In the genomic region with DNA sequence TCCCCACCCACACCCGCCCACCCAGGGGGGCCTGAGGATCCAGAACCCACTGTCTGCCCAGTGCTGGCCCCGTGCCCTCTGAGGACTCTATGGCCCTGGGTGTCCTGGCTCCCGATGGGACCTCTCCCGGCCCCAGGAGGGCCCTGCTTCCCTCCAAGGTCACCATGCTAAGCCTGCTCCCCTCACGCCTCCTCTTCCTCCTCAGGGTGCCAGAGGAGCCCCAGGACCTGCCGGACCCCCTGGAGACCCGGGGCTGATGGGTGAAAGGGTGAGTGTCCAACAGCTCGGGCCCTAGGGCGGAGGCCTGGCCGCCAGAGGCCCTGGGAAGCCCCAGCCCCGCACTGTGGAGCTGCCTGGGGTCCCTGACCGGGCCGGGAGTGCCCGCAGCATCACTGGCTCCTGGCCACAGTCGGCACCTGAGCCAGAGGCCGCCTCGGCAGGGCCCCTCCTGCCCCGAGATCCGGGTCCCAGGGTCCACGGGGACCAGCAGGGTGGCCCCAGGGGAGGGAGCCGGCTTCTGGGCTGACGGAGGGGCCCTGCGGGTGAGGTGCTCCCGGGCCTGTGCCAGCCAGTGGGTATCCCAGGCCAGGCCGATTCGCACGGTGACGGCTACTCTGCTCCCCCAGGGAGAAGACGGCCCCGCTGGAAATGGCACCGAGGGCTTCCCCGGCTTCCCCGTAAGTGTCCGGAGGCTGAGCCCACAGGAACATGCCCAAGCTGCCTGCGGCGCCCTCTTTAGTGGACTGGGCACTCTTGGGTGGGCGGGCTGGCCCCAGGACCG, we compare ENCODE assay signal across 16 cellular contexts. TPM values are rescaled to one million over a fixed set of nuclear protein-coding genes. Genes with fewer than 3 reads are reported as not detected.
DNase-seq lines count a peak whose midpoint lies in the region; ATAC-seq, FAIRE-seq and TF ChIP-seq lines count a peak whose summit lies in the region.
"Had no signal": no experiment of that assay in that cellular context is flagged by ENCODE, and none has a peak within 500 bp of the region (broad histone marks: within the 10 kb centered on the region; RNA-seq: fewer than 3 reads in every experiment).

No MANE protein-coding gene starts in this region.

- no peak overlapping the region for H3K4me3 ChIP-seq in osteoblast (ENCODE audit: insufficient read depth, low read length)

- peaks cover 27% of the 10 kb centered on the region for H4K20me1 ChIP-seq in osteoblast (ENCODE audit: insufficient read depth, low read length)

- H3K27me3 ChIP-seq in osteoblast (ENCODE audit: insufficient read depth, low read length), result no peaks in the 10 kb centered on the region

- peaks cover 5% of the 10 kb centered on the region for H3K36me3 Mint-ChIP-seq in glutamatergic neuron (ENCODE audit: unreplicated experiment)
- H3K36me3 Mint-ChIP-seq: activated naive CD8-positive, alpha-beta T cell treated with anti-CD3 and anti-CD28 coated beads for 36 hours had no signal

- ATAC-seq in Right ventricle myocardium superior (ENCODE audit: poor library complexity) (no peak), GM18867 (IDR thresholded peaks at IDR 0.05; ENCODE audit: unreplicated experiment) (no peak)

- TF ChIP-seq CTCF in glutamatergic neuron (IDR thresholded peaks at IDR 0.05; ENCODE audit: partially characterized antibody, unreplicated experiment), result no peak
- no peak for TF ChIP-seq CTCF in osteoblast (IDR thresholded peaks at IDR 0.05; ENCODE audit: extremely low read depth, low read depth, low read length)

- peaks cover 46% of the 10 kb centered on the region for H3K79me2 ChIP-seq in osteoblast (ENCODE audit: insufficient read depth, low read length)
- H3K79me2 ChIP-seq: parathyroid adenoma had no signal

- H3K4me3 Mint-ChIP-seq in glutamatergic neuron (ENCODE audit: unreplicated experiment), result no peak overlapping the region
- H3K4me3 Mint-ChIP-seq: activated naive CD8-positive, alpha-beta T cell treated with anti-CD3 and anti-CD28 coated beads for 36 hours had no signal

- no peak for FAIRE-seq in HTR-8/SVneo (lab: Jason Lieb, UNC)
- FAIRE-seq: islet of Langerhans had no signal

- peak; percentile 34 for DNase-seq in Right ventricle myocardium superior
- no peak for DNase-seq in cardiac septum (ENCODE audit: low spot score)
- DNase-seq in glutamatergic neuron, result peak; percentile 14
- peak; percentile 66 for DNase-seq in osteoblast (ENCODE audit: insufficient read length, low spot score, missing footprints)
- no peak for DNase-seq in iPS-NIHi7 (ENCODE audit: extremely low spot score)
- DNase-seq in central memory CD4-positive, alpha-beta T cell, result no peak
- no peak for DNase-seq in HTR-8/SVneo (ENCODE audit: insufficient read length, low spot score)
- DNase-seq: activated CD4-positive, CD25-positive, alpha-beta regulatory T cell treated with anti-CD3 and anti-CD28 coated beads, Interleukin-2, amount 50 U/mL, for 72 hours; activated naive CD8-positive, alpha-beta T cell treated with anti-CD3 and anti-CD28 coated beads for 36 hours; cerebellar nuclear complex; NCI-H526 treated with DMSO at 0.1 percent for 48 hours; OCI-M1; T1000 had no signal

- H3K4me2 ChIP-seq in osteoblast (ENCODE audit: insufficient read depth, low read length), result no peak overlapping the region

- H3K36me3 ChIP-seq in osteoblast (ENCODE audit: insufficient read depth, low read length), result peaks cover 96% of the 10 kb centered on the region

- peaks cover 10% of the 10 kb centered on the region for H3K27me3 Mint-ChIP-seq in glutamatergic neuron (ENCODE audit: unreplicated experiment)
- H3K27me3 Mint-ChIP-seq: activated naive CD8-positive, alpha-beta T cell treated with anti-CD3 and anti-CD28 coated beads for 36 hours had no signal

- no peak overlapping the region for H3K27ac Mint-ChIP-seq in glutamatergic neuron (ENCODE audit: unreplicated experiment)
- H3K27ac Mint-ChIP-seq: activated naive CD8-positive, alpha-beta T cell treated with anti-CD3 and anti-CD28 coated beads for 36 hours had no signal

- intact Hi-C loops in Right ventricle myocardium superior (cut with DNase I) (no loop called here), cardiac septum (cut with DNase I) (loop anchor here (10.0 kb wide), 1 partner anchor 127 kb away; no protein-coding TSS in a partner anchor)

- H3K27ac ChIP-seq in osteoblast (ENCODE audit: low read depth, low read length), result peak overlapping the region; percentile 45
- H3K27ac ChIP-seq: parathyroid adenoma had no signal

- H3K9me3 ChIP-seq in osteoblast (ENCODE audit: low read depth, low read length), result no peaks in the 10 kb centered on the region

- peaks cover 7% of the 10 kb centered on the region for H3K4me1 Mint-ChIP-seq in glutamatergic neuron (ENCODE audit: low read depth, unreplicated experiment)
- H3K4me1 Mint-ChIP-seq: activated naive CD8-positive, alpha-beta T cell treated with anti-CD3 and anti-CD28 coated beads for 36 hours had no signal

- peaks cover 2% of the 10 kb centered on the region for H3K9me3 Mint-ChIP-seq in glutamatergic neuron (ENCODE audit: unreplicated experiment)
- H3K9me3 Mint-ChIP-seq: activated naive CD8-positive, alpha-beta T cell treated with anti-CD3 and anti-CD28 coated beads for 36 hours had no signal

- H3K4me1 ChIP-seq in osteoblast (ENCODE audit: insufficient read depth, low read length), result peaks cover 3% of the 10 kb centered on the region
- H3K4me1 ChIP-seq: parathyroid adenoma had no signal

- no peak overlapping the region for H2AFZ ChIP-seq in osteoblast (ENCODE audit: low read length)
- H2AFZ ChIP-seq: parathyroid adenoma had no signal

RNA-seq across cellular contexts. Expression of gene COL6A1, which starts 16.1 kb away (rescaled TPM):
- total RNA-seq in Right ventricle myocardium superior, result 173 TPM
- 140 TPM for total RNA-seq in cardiac septum
- total RNA-seq in glutamatergic neuron (ENCODE audit: unreplicated experiment), result 407 TPM
- 1,531 and 1,612 TPM in 2 replicates for total RNA-seq in osteoblast

Comparison
In these comparisons a context has a peak if more than half of its experiments do, and no peak if none do; other contexts are left out.
1. DNase-seq: peak in Right ventricle myocardium superior (single experiment), glutamatergic neuron (single experiment) and osteoblast (single experiment); none in cardiac septum (single experiment), iPS-NIHi7 (single experiment), central memory CD4-positive, alpha-beta T cell (single experiment) and HTR-8/SVneo (single experiment).